Comparison of ENCODE assay signal across 16 cellular contexts in genomic region chr17:65433157-65433556, GRCh38.
DNase-seq lines count a peak whose midpoint lies in the region; ATAC-seq lines count a peak whose summit lies in the region.
"Had no signal": no experiment of that assay in that cellular context is flagged by ENCODE, and none has a peak within 500 bp of the region (broad histone marks: within the 10 kb centered on the region; RNA-seq: fewer than 3 reads in every experiment).

No MANE protein-coding gene starts in this region.

- peaks cover 28% of the 10 kb centered on the region for H3K9me3 Mint-ChIP-seq in stimulated activated naive CD8-positive, alpha-beta T cell treated with anti-CD3 and anti-CD28 coated beads, Interleukin-15, Interleukin-2, amounts not matched to agents 100 ng/mL and 50 ng/mL, for 24 hours
- peaks cover 19 to 26% of the 10 kb centered on the region in 2 donors for H3K9me3 Mint-ChIP-seq in stimulated activated naive CD8-positive, alpha-beta T cell treated with anti-CD3 and anti-CD28 coated beads, Interleukin-15, amount 100 ng/mL, for 72 hours
- H3K9me3 Mint-ChIP-seq in activated naive CD8-positive, alpha-beta T cell treated with anti-CD3 and anti-CD28 coated beads, Interleukin-2, amount 50 U/mL, for 24 hours: peaks cover 24% of the 10 kb centered on the region
- peaks cover 20% of the 10 kb centered on the region for H3K9me3 Mint-ChIP-seq in T-helper 2 cell treated with Interferon-gamma antibody and Interleukin-4, amounts not matched to agents 5 μg/mL and 100 μg/mL, for 36 hours
- H3K9me3 Mint-ChIP-seq in effector memory CD8-positive, alpha-beta T cell: peaks cover 2 to 8% of the 10 kb centered on the region in 2 donors

- no peak for DNase-seq in stimulated activated naive CD8-positive, alpha-beta T cell treated with anti-CD3 and anti-CD28 coated beads, Interleukin-15, amount 100 ng/mL, for 72 hours
- DNase-seq in MV-4-11 (lab: John Stamatoyannopoulos, UW): peak; percentile 58
- no peak for DNase-seq in activated naive CD8-positive, alpha-beta T cell treated with anti-CD3 and anti-CD28 coated beads, Interleukin-2, amount 50 U/mL, for 24 hours
- no peak for DNase-seq in NCI-H146 treated with DMSO at 0.1 percent for 48 hours (lab: John Stamatoyannopoulos, UW; ENCODE audit: unreplicated experiment)
- DNase-seq in T-helper 2 cell treated with Interferon-gamma antibody and Interleukin-4, amounts not matched to agents 5 μg/mL and 100 μg/mL, for 36 hours (ENCODE audit: low spot score): no peak
- DNase-seq in effector memory CD8-positive, alpha-beta T cell: no peak
- DNase-seq: HFFc6, NCI-H1092 treated with DMSO at 0.1 percent for 48 hours, NCI-H146, NCI-H2081, NCI-H2171 treated with DMSO at 0.1 percent for 48 hours, NCI-H446 treated with DMSO at 0.1 percent for 48 hours, NCI-H69, Right ventricle myocardium superior, SK-N-SH had no signal

- no peak for ATAC-seq in stimulated activated naive CD8-positive, alpha-beta T cell treated with anti-CD3 and anti-CD28 coated beads, Interleukin-15, amount 100 ng/mL, for 72 hours
- no peak for ATAC-seq in activated naive CD8-positive, alpha-beta T cell treated with anti-CD3 and anti-CD28 coated beads, Interleukin-2, amount 50 U/mL, for 24 hours
- ATAC-seq in effector memory CD8-positive, alpha-beta T cell (replicated peaks): no peak

- peaks cover 30% of the 10 kb centered on the region for H3K4me1 Mint-ChIP-seq in stimulated activated naive CD8-positive, alpha-beta T cell treated with anti-CD3 and anti-CD28 coated beads, Interleukin-15, Interleukin-2, amounts not matched to agents 100 ng/mL and 50 ng/mL, for 24 hours (ENCODE audit: low read depth)
- peaks cover 31% of the 10 kb centered on the region for H3K4me1 Mint-ChIP-seq in stimulated activated naive CD8-positive, alpha-beta T cell treated with anti-CD3 and anti-CD28 coated beads, Interleukin-15, amount 100 ng/mL, for 72 hours
- H3K4me1 Mint-ChIP-seq in activated naive CD8-positive, alpha-beta T cell treated with anti-CD3 and anti-CD28 coated beads, Interleukin-2, amount 50 U/mL, for 24 hours: peaks cover 31% of the 10 kb centered on the region
- peaks cover 7% of the 10 kb centered on the region for H3K4me1 Mint-ChIP-seq in T-helper 2 cell treated with Interferon-gamma antibody and Interleukin-4, amounts not matched to agents 5 μg/mL and 100 μg/mL, for 36 hours (ENCODE audit: low read depth)
- H3K4me1 Mint-ChIP-seq in effector memory CD8-positive, alpha-beta T cell (ENCODE audit: low read depth in 2 of 2): peaks cover 2 to 11% of the 10 kb centered on the region in 2 donors

- peak overlapping the region; percentile 41 for H3K27ac Mint-ChIP-seq in stimulated activated naive CD8-positive, alpha-beta T cell treated with anti-CD3 and anti-CD28 coated beads, Interleukin-15, Interleukin-2, amounts not matched to agents 100 ng/mL and 50 ng/mL, for 24 hours
- no peak overlapping the region for H3K27ac Mint-ChIP-seq in stimulated activated naive CD8-positive, alpha-beta T cell treated with anti-CD3 and anti-CD28 coated beads, Interleukin-15, amount 100 ng/mL, for 72 hours
- peak overlapping the region; percentile 60 for H3K27ac Mint-ChIP-seq in activated naive CD8-positive, alpha-beta T cell treated with anti-CD3 and anti-CD28 coated beads, Interleukin-2, amount 50 U/mL, for 24 hours
- H3K27ac Mint-ChIP-seq in T-helper 2 cell treated with Interferon-gamma antibody and Interleukin-4, amounts not matched to agents 5 μg/mL and 100 μg/mL, for 36 hours: no peak overlapping the region
- H3K27ac Mint-ChIP-seq in effector memory CD8-positive, alpha-beta T cell: no peak overlapping the region
- H3K27ac Mint-ChIP-seq: HFFc6 had no signal

- H3K36me3 Mint-ChIP-seq in stimulated activated naive CD8-positive, alpha-beta T cell treated with anti-CD3 and anti-CD28 coated beads, Interleukin-15, Interleukin-2, amounts not matched to agents 100 ng/mL and 50 ng/mL, for 24 hours (ENCODE audit: low read depth): peaks cover 14% of the 10 kb centered on the region
- H3K36me3 Mint-ChIP-seq in activated naive CD8-positive, alpha-beta T cell treated with anti-CD3 and anti-CD28 coated beads, Interleukin-2, amount 50 U/mL, for 24 hours (ENCODE audit: low read depth): peaks cover 12% of the 10 kb centered on the region
- no peaks in the 10 kb centered on the region for H3K36me3 Mint-ChIP-seq in T-helper 2 cell treated with Interferon-gamma antibody and Interleukin-4, amounts not matched to agents 5 μg/mL and 100 μg/mL, for 36 hours (ENCODE audit: low read depth)
- H3K36me3 Mint-ChIP-seq in effector memory CD8-positive, alpha-beta T cell (ENCODE audit: insufficient read depth): peaks cover 4% of the 10 kb centered on the region

- H3K27me3 Mint-ChIP-seq in stimulated activated naive CD8-positive, alpha-beta T cell treated with anti-CD3 and anti-CD28 coated beads, Interleukin-15, Interleukin-2, amounts not matched to agents 100 ng/mL and 50 ng/mL, for 24 hours: peaks cover 16% of the 10 kb centered on the region
- peaks cover 11% of the 10 kb centered on the region for H3K27me3 Mint-ChIP-seq in stimulated activated naive CD8-positive, alpha-beta T cell treated with anti-CD3 and anti-CD28 coated beads, Interleukin-15, amount 100 ng/mL, for 72 hours
- peaks cover 15% of the 10 kb centered on the region for H3K27me3 Mint-ChIP-seq in activated naive CD8-positive, alpha-beta T cell treated with anti-CD3 and anti-CD28 coated beads, Interleukin-2, amount 50 U/mL, for 24 hours
- peaks cover 10% of the 10 kb centered on the region for H3K27me3 Mint-ChIP-seq in T-helper 2 cell treated with Interferon-gamma antibody and Interleukin-4, amounts not matched to agents 5 μg/mL and 100 μg/mL, for 36 hours (ENCODE audit: low read depth)
- H3K27me3 Mint-ChIP-seq in effector memory CD8-positive, alpha-beta T cell: peaks cover 41 to 57% of the 10 kb centered on the region in 2 donors

- no peak overlapping the region for H3K4me3 Mint-ChIP-seq in stimulated activated naive CD8-positive, alpha-beta T cell treated with anti-CD3 and anti-CD28 coated beads, Interleukin-15, Interleukin-2, amounts not matched to agents 100 ng/mL and 50 ng/mL, for 24 hours
- no peak overlapping the region for H3K4me3 Mint-ChIP-seq in stimulated activated naive CD8-positive, alpha-beta T cell treated with anti-CD3 and anti-CD28 coated beads, Interleukin-15, amount 100 ng/mL, for 72 hours
- H3K4me3 Mint-ChIP-seq in activated naive CD8-positive, alpha-beta T cell treated with anti-CD3 and anti-CD28 coated beads, Interleukin-2, amount 50 U/mL, for 24 hours: peak overlapping the region; percentile 34
- H3K4me3 Mint-ChIP-seq in T-helper 2 cell treated with Interferon-gamma antibody and Interleukin-4, amounts not matched to agents 5 μg/mL and 100 μg/mL, for 36 hours: no peak overlapping the region
- H3K4me3 Mint-ChIP-seq in effector memory CD8-positive, alpha-beta T cell: no peak overlapping the region
- H3K4me3 Mint-ChIP-seq: HFFc6 had no signal

Comparison
In these comparisons a context has a peak if more than half of its experiments do, and no peak if none do; other contexts are left out.
1. H3K27ac Mint-ChIP-seq: peak in stimulated activated naive CD8-positive, alpha-beta T cell treated with anti-CD3 and anti-CD28 coated beads, Interleukin-15, Interleukin-2, amounts not matched to agents 100 ng/mL and 50 ng/mL, for 24 hours (single experiment) and activated naive CD8-positive, alpha-beta T cell treated with anti-CD3 and anti-CD28 coated beads, Interleukin-2, amount 50 U/mL, for 24 hours (single experiment); none in stimulated activated naive CD8-positive, alpha-beta T cell treated with anti-CD3 and anti-CD28 coated beads, Interleukin-15, amount 100 ng/mL, for 72 hours (0 of 2), T-helper 2 cell treated with Interferon-gamma antibody and Interleukin-4, amounts not matched to agents 5 μg/mL and 100 μg/mL, for 36 hours (single experiment) and effector memory CD8-positive, alpha-beta T cell (0 of 2).